Comparison of ENCODE assay signal across 12 cellular contexts in the genomic region with DNA sequence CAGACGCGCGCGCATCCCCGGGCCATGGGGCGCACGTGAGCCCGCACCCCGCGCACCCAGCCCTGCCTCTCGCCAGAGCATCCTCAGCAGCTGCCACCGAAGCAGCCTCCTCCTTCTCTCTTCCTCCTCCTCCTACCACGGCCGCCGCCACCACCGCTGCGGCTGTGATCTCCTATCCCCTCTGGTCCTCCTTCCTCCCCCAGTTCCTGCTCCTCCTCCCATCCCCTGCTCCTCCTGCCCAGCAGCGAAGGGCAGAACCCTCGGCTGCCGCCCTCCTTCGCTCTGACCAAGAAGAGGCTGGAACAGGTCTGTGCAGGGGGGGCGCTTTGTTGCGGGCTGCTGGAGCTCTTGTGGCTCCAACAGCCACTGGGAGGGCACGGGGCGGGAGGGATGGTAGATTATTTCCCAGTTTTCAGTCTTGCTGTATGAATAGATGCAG.
DNase-seq lines count a peak whose midpoint lies in the region; ATAC-seq and TF ChIP-seq lines count a peak whose summit lies in the region.
"Had no signal": no experiment of that assay in that cellular context is flagged by ENCODE, and none has a peak within 500 bp of the region (broad histone marks: within the 10 kb centered on the region; RNA-seq: fewer than 3 reads in every experiment).

No MANE protein-coding gene starts in this region.

- H3K4me1 ChIP-seq in HAP-1 (peaks cover 48% of the 10 kb centered on the region), hepatocyte (ENCODE audit: insufficient read depth) (no peaks in the 10 kb centered on the region), psoas muscle (no peaks in the 10 kb centered on the region), Caco-2 (no peaks in the 10 kb centered on the region)
- no peaks in the 10 kb centered on the region for H3K4me1 ChIP-seq in effector memory CD4-positive, alpha-beta T cell (ENCODE audit: control insufficient read depth, insufficient read depth, low read length, poor library complexity, severe bottlenecking)

- no peaks in the 10 kb centered on the region for H4K20me1 ChIP-seq in hepatocyte (ENCODE audit: insufficient read depth, poor library complexity, severe bottlenecking)

- H3K9me3 ChIP-seq in HAP-1 (no peaks in the 10 kb centered on the region), hepatocyte (ENCODE audit: low read depth) (no peaks in the 10 kb centered on the region), psoas muscle (no peaks in the 10 kb centered on the region), Caco-2 (no peaks in the 10 kb centered on the region)
- no peaks in the 10 kb centered on the region for H3K9me3 ChIP-seq in effector memory CD4-positive, alpha-beta T cell (ENCODE audit: control insufficient read depth, low read length)
- H3K9me3 ChIP-seq: mucosa of descending colon had no signal

- no peak overlapping the region for H3K27ac Mint-ChIP-seq in Caco-2 (ENCODE audit: unreplicated experiment)

- H3K9me2 ChIP-seq in hepatocyte (replicated peaks; ENCODE audit: insufficient read depth) = no peaks in the 10 kb centered on the region

- intact Hi-C loops in psoas muscle (cut with DNase I) = no loop called here
- intact Hi-C loops in Caco-2 (cut with micrococcal nuclease; ENCODE audit: unreplicated experiment) = no loop called here

- in situ Hi-C loops in HAP-1 (cut with MboI; ENCODE audit: low sequenced_read_pairs) = no loop called here

- H3K9me3 Mint-ChIP-seq in Caco-2 (ENCODE audit: unreplicated experiment) = no peaks in the 10 kb centered on the region

- H3K4me1 Mint-ChIP-seq in Caco-2 (ENCODE audit: low read depth, unreplicated experiment) = no peaks in the 10 kb centered on the region

- H3K4me2 ChIP-seq in hepatocyte = peak overlapping the region; percentile 71

- no TSS peak for BruUV-seq in Caco-2 (replicated peaks; lab: Mats Ljungman, UMichigan)

- H3K27me3 ChIP-seq in HAP-1 (ENCODE audit: low read depth) (no peaks in the 10 kb centered on the region), hepatocyte (peaks cover 9% of the 10 kb centered on the region), psoas muscle (ENCODE audit: insufficient read depth in 3 of 3, low read length in 2 of 3) (peaks cover 0 to 26% (median 0%) of the 10 kb centered on the region in 3 donors), Caco-2 (replicated peaks; ENCODE audit: control insufficient read depth, insufficient read depth, low read length) (no peaks in the 10 kb centered on the region)
- H3K27me3 ChIP-seq in effector memory CD4-positive, alpha-beta T cell (replicated peaks; ENCODE audit: control insufficient read depth, insufficient read depth, low read length, poor library complexity, severe bottlenecking) = no peaks in the 10 kb centered on the region

- H3K27ac ChIP-seq in hepatocyte (no peak overlapping the region), psoas muscle (no peak overlapping the region)
- no peak overlapping the region for H3K27ac ChIP-seq in effector memory CD4-positive, alpha-beta T cell (ENCODE audit: insufficient read depth, low read length, poor library complexity, severe bottlenecking)

- CTCF ChIA-PET in Caco-2 (lab: Charles Lee) = no interaction called here

- H3K36me3 ChIP-seq in HAP-1 (replicated peaks) = no peaks in the 10 kb centered on the region
- H3K36me3 ChIP-seq in hepatocyte (replicated peaks; ENCODE audit: insufficient read depth, low read depth) = no peaks in the 10 kb centered on the region
- H3K36me3 ChIP-seq in psoas muscle (ENCODE audit: insufficient read depth in 1 of 2, low read depth in 1 of 2) = no peaks in the 10 kb centered on the region
- H3K36me3 ChIP-seq in effector memory CD4-positive, alpha-beta T cell (ENCODE audit: control insufficient read depth, insufficient read depth, low read length) = no peaks in the 10 kb centered on the region
- no peaks in the 10 kb centered on the region for H3K36me3 ChIP-seq in Caco-2 (ENCODE audit: control insufficient read depth, insufficient read depth, low read length)

- 57% methylated on average over 17 of the region's 25 CpGs for WGBS in hepatocyte (ENCODE audit: low lambda C conversion rate, missing lambda C conversion rate)
- 2 to 16% (median 2%) methylated on average over 11 to 25 of the region's 25 CpGs for WGBS in psoas muscle, 3 donors

- H2AFZ ChIP-seq in hepatocyte = no peak overlapping the region

- no peak overlapping the region for H3K4me3 Mint-ChIP-seq in Caco-2 (ENCODE audit: unreplicated experiment)

- H3K36me3 Mint-ChIP-seq in Caco-2 (ENCODE audit: insufficient read depth, unreplicated experiment) = no peaks in the 10 kb centered on the region

- peak in 1 of 2 experiments; percentile 55 for DNase-seq in HAP-1 (ENCODE audit: low spot score in 2 of 2)
- peak; percentile 65 for DNase-seq in SK-N-DZ (ENCODE audit: low spot score)
- DNase-seq in hepatocyte (ENCODE audit: low spot score) = peak; percentile 7
- peak; percentile 12 to 50 for DNase-seq in psoas muscle
- DNase-seq in H4 (ENCODE audit: low spot score) = no peak
- DNase-seq in effector memory CD4-positive, alpha-beta T cell = no peak
- no peak for DNase-seq in MV-4-11 (lab: John Stamatoyannopoulos, UW)
- no peak for DNase-seq in Caco-2
- DNase-seq: activated CD8-positive, alpha-beta memory T cell treated with anti-CD3 and anti-CD28 coated beads for 24 hours; GOT3; NCI-H2107 had no signal

- H3K27me3 Mint-ChIP-seq in Caco-2 (ENCODE audit: insufficient read depth, unreplicated experiment) = no peaks in the 10 kb centered on the region

- H3K4me3 ChIP-seq in HAP-1 = peak overlapping the region; percentile 29
- no peak overlapping the region for H3K4me3 ChIP-seq in hepatocyte
- no peak overlapping the region for H3K4me3 ChIP-seq in psoas muscle
- H3K4me3 ChIP-seq in effector memory CD4-positive, alpha-beta T cell (ENCODE audit: insufficient read depth, low read depth, low read length, poor library complexity, severe bottlenecking) = no peak overlapping the region
- no peak overlapping the region for H3K4me3 ChIP-seq in Caco-2 (ENCODE audit: low read depth, low read length)
- H3K4me3 ChIP-seq: mucosa of descending colon had no signal

- POLR2A ChIA-PET in Caco-2 (lab: Charles Lee) = no interaction called here

- TF ChIP-seq CTCF in hepatocyte (IDR thresholded peaks at IDR 0.05; ENCODE audit: poor library complexity) = no peak
- TF ChIP-seq CTCF in psoas muscle (IDR thresholded peaks at IDR 0.05) = no peak
- TF ChIP-seq CTCF in Caco-2 (IDR thresholded peaks at IDR 0.05; ENCODE audit: insufficient read depth in 1 of 2, low read depth in 1 of 2, low read length in 1 of 2, severe bottlenecking in 1 of 2, unreplicated experiment in 1 of 2) = no peak

- no peak for ATAC-seq in psoas muscle
- ATAC-seq: mucosa of descending colon had no signal

- H3K79me2 ChIP-seq in hepatocyte = no peaks in the 10 kb centered on the region

Comparison
In these comparisons a context has a peak if more than half of its experiments do, and no peak if none do; other contexts are left out.
1. DNase-seq: peak in SK-N-DZ (single experiment), hepatocyte (single experiment) and psoas muscle (2 of 2); none in H4 (single experiment), effector memory CD4-positive, alpha-beta T cell (0 of 3), MV-4-11 (single experiment) and Caco-2 (0 of 2).